ENCODE assay signal across 8 cellular contexts in genomic region chr5:50853151-50853550, GRCh38.
DNase-seq lines count a peak whose midpoint lies in the region; ATAC-seq and TF ChIP-seq lines count a peak whose summit lies in the region.

No MANE protein-coding gene starts in this region.

- ATAC-seq in GM18508 (IDR thresholded peaks at IDR 0.05; ENCODE audit: insufficient read depth, unreplicated experiment), result peak; percentile 89
- ATAC-seq in GM21786 (IDR thresholded peaks at IDR 0.05; ENCODE audit: unreplicated experiment), result peak; percentile 87

- H3K27me3 ChIP-seq in prostate gland (replicated peaks; ENCODE audit: insufficient read depth), result no peaks in the 10 kb centered on the region

- H3K9me3 ChIP-seq in prostate gland, result no peaks in the 10 kb centered on the region

- no peak for TF ChIP-seq CTCF in prostate gland (IDR thresholded peaks at IDR 0.05)

- TF ChIP-seq POLR2A in prostate gland (IDR thresholded peaks at IDR 0.05), result no peak

- H3K36me3 ChIP-seq in prostate gland, result no peaks in the 10 kb centered on the region

- H3K4me3 ChIP-seq in Jurkat, Clone E6-1 (ENCODE audit: low read length), result no peak overlapping the region
- no peak overlapping the region for H3K4me3 ChIP-seq in prostate gland

- 69% methylated on average over 4 of the region's 4 CpGs for WGBS in prostate gland

- peak; percentile 12 for DNase-seq in Jurkat, Clone E6-1 (ENCODE audit: low read depth, low spot score)
- DNase-seq in hippocampal formation (lab: John Stamatoyannopoulos, UW) (peak; percentile 8 to 39), prostate gland (ENCODE audit: low spot score) (no peak), NCI-H1105 treated with DMSO at 0.1 percent for 48 hours (lab: John Stamatoyannopoulos, UW) (no peak), NCI-H146 treated with DMSO at 0.1 percent for 48 hours (lab: John Stamatoyannopoulos, UW; ENCODE audit: unreplicated experiment) (no peak), activated T-cell treated with anti-CD3 and anti-CD28 coated beads for 4 hours (no peak)

- no peak overlapping the region for H3K27ac ChIP-seq in prostate gland

- intact Hi-C loops in prostate gland (cut with DNase I), result no loop called here

- H3K4me1 ChIP-seq in prostate gland (replicated peaks), result no peaks in the 10 kb centered on the region

Comparison
In these comparisons a context has a peak if more than half of its experiments do, and no peak if none do; other contexts are left out.
1. DNase-seq: peak in Jurkat, Clone E6-1 (single experiment) and hippocampal formation (2 of 2); none in prostate gland (single experiment), NCI-H1105 treated with DMSO at 0.1 percent for 48 hours (single experiment), NCI-H146 treated with DMSO at 0.1 percent for 48 hours (single experiment) and activated T-cell treated with anti-CD3 and anti-CD28 coated beads for 4 hours (single experiment).